2 cellular contexts compared by ENCODE assay signal in the genomic region with DNA sequence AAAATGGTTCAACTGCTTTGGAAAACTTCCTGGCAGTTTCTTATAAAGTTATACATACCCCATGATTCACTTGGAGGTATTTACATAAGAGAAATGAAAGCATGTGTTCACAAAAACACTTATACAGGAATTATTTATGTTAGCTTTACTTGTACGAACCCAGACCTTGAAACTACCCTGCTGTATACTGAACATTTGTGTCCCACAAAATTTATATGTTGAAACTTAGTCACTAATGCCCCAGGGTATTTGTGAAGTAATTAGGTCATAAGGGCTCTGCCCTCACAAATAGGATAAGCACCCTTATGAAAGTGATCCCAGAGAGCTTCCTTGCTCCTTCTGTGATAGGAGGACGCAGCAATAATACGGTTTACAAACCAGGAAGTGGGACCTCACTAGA.
TF ChIP-seq lines count a peak whose summit lies in the region.

No MANE protein-coding gene starts in this region.

TF ChIP-seq in A549, 52 proteins besides CTCF, POLR2A, EP300 and RAD21 (continued from another document):
- TF ChIP-seq FOSL2 (IDR thresholded peaks at IDR 0.05) (no peak), FOSL2 (CRISPR knock-in tag; IDR thresholded peaks at IDR 0.05) (no peak), PHF8 (IDR thresholded peaks at IDR 0.05; ENCODE audit: borderline replicate concordance, low read depth) (no peak)

TF ChIP-seq in IMR-90, 13 proteins besides CTCF, POLR2A, EP300 and RAD21 (continued from another document):
- TF ChIP-seq, protein P1, sequence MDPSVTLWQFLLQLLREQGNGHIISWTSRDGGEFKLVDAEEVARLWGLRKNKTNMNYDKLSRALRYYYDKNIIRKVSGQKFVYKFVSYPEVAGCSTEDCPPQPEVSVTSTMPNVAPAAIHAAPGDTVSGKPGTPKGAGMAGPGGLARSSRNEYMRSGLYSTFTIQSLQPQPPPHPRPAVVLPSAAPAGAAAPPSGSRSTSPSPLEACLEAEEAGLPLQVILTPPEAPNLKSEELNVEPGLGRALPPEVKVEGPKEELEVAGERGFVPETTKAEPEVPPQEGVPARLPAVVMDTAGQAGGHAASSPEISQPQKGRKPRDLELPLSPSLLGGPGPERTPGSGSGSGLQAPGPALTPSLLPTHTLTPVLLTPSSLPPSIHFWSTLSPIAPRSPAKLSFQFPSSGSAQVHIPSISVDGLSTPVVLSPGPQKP (IDR thresholded peaks at IDR 0.05; ENCODE audit: borderline replicate concordance, low read depth, low read length): no peak
- no peak for TF ChIP-seq CEBPB (IDR thresholded peaks at IDR 0.05; ENCODE audit: low read depth, low read length)
- TF ChIP-seq CHD1 (IDR thresholded peaks at IDR 0.05; ENCODE audit: low read depth, low read length): no peak
- no peak for TF ChIP-seq BHLHE40 (IDR thresholded peaks at IDR 0.05; ENCODE audit: low read depth, low read length)
- TF ChIP-seq RCOR1 (IDR thresholded peaks at IDR 0.05; ENCODE audit: insufficient replicate concordance, low read length): no peak
- TF ChIP-seq NFE2L2 (IDR thresholded peaks at IDR 0.05; ENCODE audit: low read depth, low read length): no peak
- TF ChIP-seq RFX5 (IDR thresholded peaks at IDR 0.05; ENCODE audit: low read depth, low read length): no peak
- TF ChIP-seq, protein P2, sequence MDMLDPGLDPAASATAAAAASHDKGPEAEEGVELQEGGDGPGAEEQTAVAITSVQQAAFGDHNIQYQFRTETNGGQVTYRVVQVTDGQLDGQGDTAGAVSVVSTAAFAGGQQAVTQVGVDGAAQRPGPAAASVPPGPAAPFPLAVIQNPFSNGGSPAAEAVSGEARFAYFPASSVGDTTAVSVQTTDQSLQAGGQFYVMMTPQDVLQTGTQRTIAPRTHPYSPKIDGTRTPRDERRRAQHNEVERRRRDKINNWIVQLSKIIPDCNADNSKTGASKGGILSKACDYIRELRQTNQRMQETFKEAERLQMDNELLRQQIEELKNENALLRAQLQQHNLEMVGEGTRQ (IDR thresholded peaks at IDR 0.05; ENCODE audit: low read depth, low read length): no peak
